In the genomic region with DNA sequence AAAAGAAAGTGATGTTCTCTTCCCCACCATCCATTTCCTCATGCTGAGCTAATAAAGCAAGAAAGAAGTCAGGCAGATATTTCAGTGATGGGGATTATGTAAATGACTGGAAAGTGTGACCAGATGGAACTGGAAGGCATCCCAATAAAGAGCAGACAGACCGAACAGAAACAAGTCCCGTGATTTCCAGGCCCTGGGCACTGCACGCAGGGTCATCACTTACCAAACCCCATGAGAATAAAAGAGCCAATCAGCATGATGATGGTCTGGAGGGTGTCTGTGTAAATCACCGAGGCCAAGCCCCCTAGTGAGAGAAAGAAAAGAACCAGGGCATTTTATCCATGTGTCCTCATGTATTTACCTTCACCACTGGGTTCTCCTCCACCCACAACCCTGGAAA, we compare ENCODE assay signal across 25 cellular contexts. TPM values are rescaled to one million over a fixed set of nuclear protein-coding genes. Genes with fewer than 3 reads are reported as not detected.
"Had no signal": no experiment of that assay in that cellular context is flagged by ENCODE, and none has a peak within 500 bp of the region (broad histone marks: within the 10 kb centered on the region; RNA-seq: fewer than 3 reads in every experiment).

No MANE protein-coding gene starts in this region.

- H3K9me3 ChIP-seq: breast epithelium, gastroesophageal sphincter, heart left ventricle, ovary, right lobe of liver, transverse colon, uterus had no signal

- H3K27ac ChIP-seq: breast epithelium, gastroesophageal sphincter, heart left ventricle, ovary, right lobe of liver, transverse colon, uterus had no signal

- DNase-seq: activated CD4-positive, CD25-positive, alpha-beta regulatory T cell treated with anti-CD3 and anti-CD28 coated beads, Interleukin-2, amount 50 U/mL, for 72 hours; activated CD8-positive, alpha-beta memory T cell treated with anti-CD3 and anti-CD28 coated beads for 24 hours; activated CD8-positive, alpha-beta memory T cell treated with anti-CD3 and anti-CD28 coated beads, Interleukin-2, amount 50 U/mL, for 48 hours; activated effector memory CD4-positive, alpha-beta T cell treated with anti-CD3 and anti-CD28 coated beads, Interleukin-2, amount 50 U/mL, for 16 hours; activated naive CD4-positive, alpha-beta T cell treated with anti-CD3 and anti-CD28 coated beads, Interleukin-2, amount 50 U/mL, for 16 hours; activated T-cell treated with anti-CD3 and anti-CD28 coated beads, Interleukin-2, amount 50 U/mL, for 72 hours; cerebellar nuclear complex; effector CD4-positive, alpha-beta T cell; heart left ventricle; immature natural killer cell; mesenchymal stem cell; naive thymus-derived CD4-positive, alpha-beta T cell; ovary; right lobe of liver; small intestine; stimulated activated CD4-positive, alpha-beta T cell treated with anti-CD3 and anti-CD28 coated beads, Interleukin-15, amount 100 ng/mL, for 24 hours; stimulated activated CD4-positive, alpha-beta T cell treated with anti-CD3 and anti-CD28 coated beads, Interleukin-2, amount 100 ng/mL, for 48 hours; transverse colon; uterus had no signal

- H3K27me3 ChIP-seq: breast epithelium, ovary, right lobe of liver, transverse colon, uterus had no signal

- H3K4me1 ChIP-seq: breast epithelium, gastroesophageal sphincter, heart left ventricle, transverse colon, uterus had no signal

- H3K36me3 ChIP-seq: breast epithelium, gastroesophageal sphincter, ovary, right lobe of liver, transverse colon, uterus had no signal

- FAIRE-seq: astrocyte, small intestine had no signal

- H3K4me3 ChIP-seq: breast epithelium, gastroesophageal sphincter, heart left ventricle, ovary, right lobe of liver, transverse colon, uterus had no signal

- ATAC-seq: activated T-cell treated with anti-CD3 and anti-CD28 coated beads, Interleukin-2, amount 50 U/mL, for 72 hours; gastroesophageal sphincter; heart left ventricle; naive thymus-derived CD4-positive, alpha-beta T cell; right lobe of liver had no signal

RNA-seq across cellular contexts. Expression of gene SLC5A4, which starts 18.1 kb away (rescaled TPM):
- total RNA-seq: activated T-cell treated with anti-CD3 and anti-CD28 coated beads, Interleukin-2, amount 50 U/mL, for 72 hours; lower leg skin; naive thymus-derived CD4-positive, alpha-beta T cell had no signal
- polyA plus RNA-seq: immature natural killer cell; naive thymus-derived CD4-positive, alpha-beta T cell had no signal

RNA-seq across cellular contexts. Expression of gene RFPL2, which starts 32.1 kb away (rescaled TPM):
- total RNA-seq: heart left ventricle, ovary, pulmonary artery endothelial cell, transverse colon, uterus had no signal
- polyA plus RNA-seq: adipose tissue, heart left ventricle, ovary had no signal
